In genomic region chr15:89845305-89845893, GRCh38 we compare ENCODE assay signal across 9 cellular contexts. TPM values are rescaled to one million over a fixed set of nuclear protein-coding genes. Genes with fewer than 3 reads are reported as not detected.
DNase-seq lines count a peak whose midpoint lies in the region; ATAC-seq, FAIRE-seq and TF ChIP-seq lines count a peak whose summit lies in the region.
"Had no signal": no experiment of that assay in that cellular context is flagged by ENCODE, and none has a peak within 500 bp of the region (broad histone marks: within the 10 kb centered on the region; RNA-seq: fewer than 3 reads in every experiment).

No MANE protein-coding gene starts in this region.

- no peaks in the 10 kb centered on the region; the same call in 1 of the 2 replicates for H4K20me1 ChIP-seq in GM23338 (replicated peaks; ENCODE audit: insufficient read depth)

- H3K4me3 Mint-ChIP-seq in T-helper 17 cell (no peak overlapping the region), GM23338 (no peak overlapping the region)

- TF ChIP-seq POLR2A in H54 (IDR thresholded peaks at IDR 0.05; ENCODE audit: low read depth, low read length): no peak
- no peak for TF ChIP-seq POLR2A in stomach (IDR thresholded peaks at IDR 0.05)

- H3K27ac ChIP-seq in foreskin keratinocyte (peak overlapping the region; percentile 77), skin epidermis (peak overlapping the region in 13 of 21 experiments; percentile 1 to 75 (median 52)), GM23338 (ENCODE audit: low read depth) (no peak overlapping the region), stomach (no peak overlapping the region)

- H3K9me2 ChIP-seq in GM23338 (ENCODE audit: insufficient read depth): no peaks in the 10 kb centered on the region

- peaks cover 5% of the 10 kb centered on the region for H3K36me3 Mint-ChIP-seq in T-helper 17 cell (ENCODE audit: low read depth)
- H3K36me3 Mint-ChIP-seq in GM23338 (ENCODE audit: low read depth): peaks cover 13% of the 10 kb centered on the region; the same call in 2 of the 3 replicates

- ATAC-seq in SK-N-SH treated with all-trans-retinoic acid at 6 μM for 48 hours (peak; percentile 88), foreskin keratinocyte (peak; percentile 79), T-helper 17 cell (no peak), GM23338 (no peak), HG02870 (IDR thresholded peaks at IDR 0.05; ENCODE audit: unreplicated experiment) (no peak)

- DNase-seq in H54 (ENCODE audit: insufficient read length, low spot score) (peak; percentile 32), foreskin keratinocyte (peak; percentile 89 to 93), T-helper 17 cell (no peak), GM23338 (ENCODE audit: low spot score) (no peak), stomach (no peak)
- DNase-seq: amygdala had no signal

- 69 to 81% (median 71%) methylated on average over 5 of the region's 5 CpGs for WGBS in stomach, 5 donors

- no peak overlapping the region for H3K4me2 ChIP-seq in GM23338

- no peaks in the 10 kb centered on the region for H3F3A ChIP-seq in GM23338 (replicated peaks; ENCODE audit: low read depth)

- H2AFZ ChIP-seq in GM23338: no peak overlapping the region

- H3K9me3 Mint-ChIP-seq in GM23338: no peaks in the 10 kb centered on the region

- H3K9me3 ChIP-seq in T-helper 17 cell (ENCODE audit: control insufficient read depth, low read length, poor library complexity, severe bottlenecking): no peaks in the 10 kb centered on the region
- no peaks in the 10 kb centered on the region for H3K9me3 ChIP-seq in stomach

- H3K36me3 ChIP-seq in GM23338 (ENCODE audit: insufficient read depth) (0 out of 2 replicates have a peak, but pooled peaks cover 3% of the 10 kb centered on the region), stomach (peaks cover 13 to 56% (median 53%) of the 10 kb centered on the region in 4 donors)

- peak; percentile 66 for FAIRE-seq in H54 (lab: Jason Lieb, UNC)

- no peak for TF ChIP-seq EP300 in stomach (IDR thresholded peaks at IDR 0.05)

- H3K27me3 ChIP-seq in foreskin keratinocyte: no peaks in the 10 kb centered on the region
- H3K27me3 ChIP-seq in GM23338 (ENCODE audit: insufficient read depth): no peaks in the 10 kb centered on the region
- H3K27me3 ChIP-seq in stomach: no peaks in the 10 kb centered on the region

- H3K27ac Mint-ChIP-seq in T-helper 17 cell (no peak overlapping the region), GM23338 (no peak overlapping the region)

- H3K4me1 Mint-ChIP-seq in T-helper 17 cell: peaks cover 11% of the 10 kb centered on the region
- H3K4me1 Mint-ChIP-seq in GM23338: no peaks in the 10 kb centered on the region

- TF ChIP-seq CTCF in foreskin keratinocyte (conservative IDR thresholded peaks at IDR 0.05) (no peak), GM23338 (conservative IDR thresholded peaks at IDR 0.05; ENCODE audit: low read depth in 2 of 2) (no peak), stomach (IDR thresholded peaks at IDR 0.05) (no peak)

- no peaks in the 10 kb centered on the region for H3K27me3 Mint-ChIP-seq in T-helper 17 cell
- peaks cover 3% of the 10 kb centered on the region for H3K27me3 Mint-ChIP-seq in GM23338 (ENCODE audit: insufficient read depth, low read depth, poor library complexity)

- H3K4me3 ChIP-seq in skin epidermis: no peak overlapping the region
- no peak overlapping the region for H3K4me3 ChIP-seq in GM23338
- no peak overlapping the region for H3K4me3 ChIP-seq in stomach

- H3K79me2 ChIP-seq in GM23338 (replicated peaks; ENCODE audit: insufficient read depth): no peaks in the 10 kb centered on the region

- H3K4me1 ChIP-seq in foreskin keratinocyte (peaks cover 37% of the 10 kb centered on the region), GM23338 (ENCODE audit: insufficient read depth) (no peaks in the 10 kb centered on the region), stomach (peaks cover 0 to 14% (median 0%) of the 10 kb centered on the region in 4 donors)

- intact Hi-C loops in stomach (cut with DNase I; ENCODE audit: low total_unique reads): no loop called here

TF ChIP-seq in SK-N-SH treated with all-trans-retinoic acid at 6 μM for 48 hours, 23 proteins besides CTCF, POLR2A, EP300 and RAD21:
- TF ChIP-seq ISL1 (CRISPR knock-in tag; IDR thresholded peaks at IDR 0.05) (peak; percentile 7; the same call in 1 of the 2 replicates), PPARA (CRISPR knock-in tag; IDR thresholded peaks at IDR 0.05; ENCODE audit: borderline replicate concordance) (no peak), ZFP3 (CRISPR knock-in tag; IDR thresholded peaks at IDR 0.05) (peak; percentile 71; the same call in 1 of the 2 replicates)

TF ChIP-seq in GM23338, 12 proteins besides CTCF, POLR2A, EP300 and RAD21 (continues in another document):
- TF ChIP-seq ETS1 (IDR thresholded peaks at IDR 0.05): no peak
- no peak for TF ChIP-seq REST (IDR thresholded peaks at IDR 0.05; ENCODE audit: unreplicated experiment)
- no peak for TF ChIP-seq EZH2 (IDR thresholded peaks at IDR 0.05; ENCODE audit: low read depth, unreplicated experiment)
- TF ChIP-seq STAT1 (IDR thresholded peaks at IDR 0.05; ENCODE audit: unreplicated experiment): no peak
- TF ChIP-seq POLR2AphosphoS5 (IDR thresholded peaks at IDR 0.05; ENCODE audit: low read depth): no peak
- no peak for TF ChIP-seq JUNB (IDR thresholded peaks at IDR 0.05; ENCODE audit: unreplicated experiment)

RNA-seq across cellular contexts. Expression of gene ANPEP, which starts 30.7 kb away (rescaled TPM):
- total RNA-seq in foreskin keratinocyte (42.1 and 90.9 TPM in 2 replicates), T-helper 17 cell (1 to 10 TPM; 3.4 to 8.9 TPM), stomach (10 to 100 TPM in 2 of 5 donors, 1 to 10 TPM in 2, under 1 TPM in 1; 0.89 to 41.7 (median 5.2) TPM)
- polyA plus RNA-seq in foreskin keratinocyte (37.0 and 78.2 TPM in 2 replicates), GM23338 (2016; fragmentation: Nextera tagmentation; extraction: Ambion mirVana) (0.87 and 1.8 TPM in 2 replicates), stomach (1 to 10 TPM; 1.9 to 7.2 (median 5.7) TPM)
- 0.58 and 0.80 TPM in 2 replicates for total RNA-seq in GM23338 (2014; rRNA removed; shearing (Covaris generic))

RNA-seq across cellular contexts. Expression of gene AP3S2, which starts 48.4 kb away (rescaled TPM):
- total RNA-seq in foreskin keratinocyte (25.8 and 40.3 TPM in 2 replicates), T-helper 17 cell (10 to 100 TPM; 28.0 to 29.1 TPM), stomach (10 to 100 TPM; 14.6 to 90.4 (median 34.5) TPM)
- polyA plus RNA-seq in foreskin keratinocyte (11.8 and 12.0 TPM in 2 replicates), GM23338 (2016; fragmentation: Nextera tagmentation; extraction: Ambion mirVana) (8.5 and 9.4 TPM in 2 replicates), stomach (10 to 100 TPM in 2 of 3 donors, 1 to 10 TPM in 1; 8.4 to 24.7 (median 23.2) TPM)
- 90.8 and 93.3 TPM in 2 replicates for total RNA-seq in GM23338 (2014; rRNA removed; shearing (Covaris generic))

Comparison
In these comparisons a context has a peak if more than half of its experiments do, and no peak if none do; other contexts are left out.
1. DNase-seq: peak in H54 (single experiment) and foreskin keratinocyte (2 of 2); none in T-helper 17 cell (0 of 3), GM23338 (single experiment) and stomach (single experiment).
2. ATAC-seq: peak in SK-N-SH treated with all-trans-retinoic acid at 6 μM for 48 hours (single experiment) and foreskin keratinocyte (single experiment); none in T-helper 17 cell (single experiment), GM23338 (single experiment) and HG02870 (single experiment).
3. H3K27ac ChIP-seq: peak in foreskin keratinocyte (single experiment) and skin epidermis (13 of 21); none in GM23338 (single experiment) and stomach (0 of 5).